In the genomic region with DNA sequence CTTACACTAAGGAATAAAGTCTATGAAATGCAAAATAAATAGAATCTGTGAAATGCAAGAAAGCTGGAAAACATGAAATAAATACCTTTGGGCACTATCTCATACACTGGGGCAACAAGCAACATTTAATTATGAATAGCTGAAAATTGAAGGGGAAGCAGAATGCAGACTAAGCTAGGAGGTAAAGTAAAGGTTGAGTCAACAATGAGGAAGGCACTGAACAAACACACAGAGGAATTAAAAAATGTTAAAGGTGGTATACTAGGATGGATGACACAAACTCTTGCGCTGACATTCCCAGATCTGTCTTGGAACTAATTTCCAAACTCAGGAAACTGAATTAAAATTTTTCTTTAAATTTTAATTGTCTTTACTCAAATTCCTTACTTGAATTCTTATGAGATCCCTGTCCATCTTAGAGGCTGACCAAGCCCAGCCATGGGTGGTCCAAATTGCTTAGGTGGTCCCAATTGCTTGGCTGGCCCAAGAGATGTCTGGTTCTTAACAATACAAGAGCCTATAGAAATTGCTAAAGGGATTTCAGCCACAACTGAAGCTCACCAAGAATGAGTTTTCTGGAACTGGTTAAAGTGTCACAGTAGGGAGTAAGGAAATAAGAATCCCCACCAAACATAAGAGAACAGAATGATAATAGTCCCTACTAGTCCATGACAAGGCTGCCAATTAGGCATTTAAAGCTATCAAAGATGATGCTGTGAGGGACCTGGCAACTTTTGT, we compare ENCODE assay signal across 23 cellular contexts. TPM values are rescaled to one million over a fixed set of nuclear protein-coding genes. Genes with fewer than 3 reads are reported as not detected.
"Had no signal": no experiment of that assay in that cellular context is flagged by ENCODE, and none has a peak within 500 bp of the region (broad histone marks: within the 10 kb centered on the region; RNA-seq: fewer than 3 reads in every experiment).

No MANE protein-coding gene starts in this region.

- H3K4me1 ChIP-seq: tibial nerve had no signal

- H3K27ac ChIP-seq: cardiac muscle cell, epithelial cell of prostate, tibial nerve had no signal

- H3K9me3 ChIP-seq: tibial nerve had no signal

- H3K4me3 ChIP-seq: cardiac muscle cell, tibial nerve had no signal

- H3K27me3 ChIP-seq: cardiac muscle cell, tibial nerve had no signal

- DNase-seq: activated CD4-positive, alpha-beta T cell treated with anti-CD3 and anti-CD28 coated beads, Interleukin-2, amount 50 U/mL, for 48 hours; activated CD4-positive, CD25-positive, alpha-beta regulatory T cell treated with anti-CD3 and anti-CD28 coated beads, Interleukin-2, amount 50 U/mL, for 72 hours; activated naive CD4-positive, alpha-beta T cell; activated naive CD8-positive, alpha-beta T cell treated with anti-CD3 and anti-CD28 coated beads for 36 hours; activated T-cell treated with anti-CD3 and anti-CD28 coated beads for 4 hours; amniotic stem cell; foreskin fibroblast; kidney; left ventricle myocardium superior; stimulated activated CD4-positive, alpha-beta T cell treated with anti-CD3 and anti-CD28 coated beads, Interleukin-12 subunit alpha, Interleukin-12 subunit beta, amount 100 ng/mL, for 4 hours; stimulated activated CD4-positive, alpha-beta T cell treated with anti-CD3 and anti-CD28 coated beads, Interleukin-1b, Interleukin-23, amount 100 ng/mL, for 48 hours; stimulated activated CD8-positive, alpha-beta memory T cell treated with anti-CD3 and anti-CD28 coated beads, Interleukin-4, amount 100 ng/mL, for 48 hours; stimulated activated naive CD4-positive, alpha-beta T cell; substantia nigra had no signal

- ATAC-seq: left ventricle myocardium superior had no signal

RNA-seq across cellular contexts. Expression of gene ZCCHC13, which starts 41.3 kb away (rescaled TPM):
- total RNA-seq: activated naive CD8-positive, alpha-beta T cell treated with anti-CD3 and anti-CD28 coated beads for 36 hours; cardiac muscle cell; dermis microvascular lymphatic vessel endothelial cell; glomerular endothelial cell; kidney; left ventricle myocardium superior; mononuclear cell; omental fat pad; posterior vena cava; T-helper 1 cell treated with Interleukin-12 subunit alpha and Interleukin-12 subunit beta and Interleukin-4 antibody, amounts not matched to agents 30 ng/mL and 1 ng/mL, for 36 hours; tibial nerve had no signal
